26 cellular contexts compared by ENCODE assay signal in the genomic region with DNA sequence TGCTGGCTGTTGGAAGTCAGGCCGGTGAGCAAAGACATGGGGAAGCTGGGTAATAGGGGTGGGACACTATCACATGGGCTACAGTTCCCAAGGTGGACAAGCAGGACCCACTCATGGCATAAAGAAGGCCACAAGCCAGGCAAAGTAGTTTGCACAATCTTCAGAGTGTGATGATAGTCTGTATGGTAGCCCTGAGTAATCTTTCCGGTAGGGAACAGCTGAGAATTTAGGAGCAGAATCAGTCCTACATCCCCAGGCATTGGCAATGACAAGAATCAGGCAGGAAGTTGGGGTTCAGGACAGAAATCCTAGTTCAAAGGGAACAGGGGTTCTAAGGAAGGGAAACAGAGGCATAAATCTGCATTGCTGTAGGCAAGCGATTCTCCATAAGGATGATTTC.
"Had no signal": no experiment of that assay in that cellular context is flagged by ENCODE, and none has a peak within 500 bp of the region (broad histone marks: within the 10 kb centered on the region; RNA-seq: fewer than 3 reads in every experiment).

No MANE protein-coding gene starts in this region.

- H3K27me3 ChIP-seq: body of pancreas, right atrium auricular region, stomach, suprapubic skin, tibial nerve had no signal

- H3K4me3 ChIP-seq: body of pancreas, coronary artery, heart right ventricle, lower lobe of right lung, mucosa of descending colon, right atrium auricular region, stomach, suprapubic skin, tibial nerve had no signal

- H3K27ac ChIP-seq: body of pancreas, coronary artery, heart right ventricle, lower lobe of right lung, right atrium auricular region, stomach, suprapubic skin had no signal

- H3K36me3 Mint-ChIP-seq: activated naive CD4-positive, alpha-beta T cell treated with anti-CD3 and anti-CD28 coated beads, Interleukin-2, amount 50 U/mL, for 72 hours; naive thymus-derived CD4-positive, alpha-beta T cell; stimulated activated naive B cell treated with anti-CD40 and anti-IgM and Interleukin-4, amounts not matched to agents 10 μg/mL and 1 μg/mL and 100 μg/mL, for 72 hours had no signal

- H3K27me3 Mint-ChIP-seq: activated CD8-positive, alpha-beta T cell treated with anti-CD3 and anti-CD28 coated beads for 36 hours had no signal

- ATAC-seq: activated CD8-positive, alpha-beta T cell treated with anti-CD3 and anti-CD28 coated beads for 36 hours; activated naive CD4-positive, alpha-beta T cell treated with anti-CD3 and anti-CD28 coated beads, Interleukin-2, amount 50 U/mL, for 72 hours; activated T-cell treated with anti-CD3 and anti-CD28 coated beads, Interleukin-2, amount 50 U/mL, for 4 hours; body of pancreas; effector memory CD8-positive, alpha-beta T cell; esophagus mucosa; heart right ventricle; left lobe of liver; lower lobe of right lung; mucosa of descending colon; naive thymus-derived CD4-positive, alpha-beta T cell; stimulated activated naive B cell treated with anti-CD40 and anti-IgM and Interleukin-4, amounts not matched to agents 10 μg/mL and 1 μg/mL and 100 μg/mL, for 72 hours had no signal

- H3K9me3 ChIP-seq: body of pancreas, heart right ventricle, lower lobe of right lung, mucosa of descending colon, right atrium auricular region, stomach, suprapubic skin, tibial nerve had no signal

- H3K27ac Mint-ChIP-seq: activated B cell treated with CpG ODN at 0.5 μM for 24 hours; activated CD8-positive, alpha-beta T cell treated with anti-CD3 and anti-CD28 coated beads for 36 hours; activated naive CD4-positive, alpha-beta T cell treated with anti-CD3 and anti-CD28 coated beads, Interleukin-2, amount 50 U/mL, for 72 hours; effector memory CD8-positive, alpha-beta T cell; naive thymus-derived CD4-positive, alpha-beta T cell; stimulated activated naive B cell treated with anti-CD40 and anti-IgM and Interleukin-4, amounts not matched to agents 10 μg/mL and 1 μg/mL and 100 μg/mL, for 72 hours had no signal

- H3K4me3 Mint-ChIP-seq: activated B cell treated with CpG ODN at 0.5 μM for 24 hours; activated CD8-positive, alpha-beta T cell treated with anti-CD3 and anti-CD28 coated beads for 36 hours; activated T-cell treated with anti-CD3 and anti-CD28 coated beads, Interleukin-2, amount 50 U/mL, for 4 hours; effector memory CD8-positive, alpha-beta T cell; naive thymus-derived CD4-positive, alpha-beta T cell; neural crest cell; stimulated activated naive B cell treated with anti-CD40 and anti-IgM and Interleukin-4, amounts not matched to agents 10 μg/mL and 1 μg/mL and 100 μg/mL, for 72 hours had no signal

- FAIRE-seq: endothelial cell of umbilical vein had no signal

- H3K9me3 Mint-ChIP-seq: activated B cell treated with CpG ODN at 0.5 μM for 24 hours; activated CD8-positive, alpha-beta T cell treated with anti-CD3 and anti-CD28 coated beads for 36 hours; activated naive CD4-positive, alpha-beta T cell treated with anti-CD3 and anti-CD28 coated beads, Interleukin-2, amount 50 U/mL, for 72 hours; activated T-cell treated with anti-CD3 and anti-CD28 coated beads, Interleukin-2, amount 50 U/mL, for 4 hours; effector memory CD8-positive, alpha-beta T cell; naive thymus-derived CD4-positive, alpha-beta T cell; neural crest cell; stimulated activated naive B cell treated with anti-CD40 and anti-IgM and Interleukin-4, amounts not matched to agents 10 μg/mL and 1 μg/mL and 100 μg/mL, for 72 hours had no signal

- DNase-seq: activated B cell treated with CpG ODN at 0.5 μM for 24 hours; activated CD4-positive, alpha-beta T cell treated with anti-CD3 and anti-CD28 coated beads, Interleukin-2, amount 50 U/mL, for 1 hour; activated CD8-positive, alpha-beta T cell treated with anti-CD3 and anti-CD28 coated beads for 36 hours; activated naive CD4-positive, alpha-beta T cell; activated T-cell treated with anti-CD3 and anti-CD28 coated beads, Interleukin-2, amount 50 U/mL, for 4 hours; body of pancreas; effector memory CD8-positive, alpha-beta T cell; heart right ventricle; lower lobe of right lung; mucosa of descending colon; naive thymus-derived CD4-positive, alpha-beta T cell; occipital lobe; stimulated activated CD4-positive, alpha-beta T cell treated with anti-CD3 and anti-CD28 coated beads, Interleukin-15, amount 100 ng/mL, for 24 hours; stimulated activated CD4-positive, alpha-beta T cell treated with anti-CD3 and anti-CD28 coated beads, Interleukin-2, amount 100 ng/mL, for 24 hours; stimulated activated naive B cell treated with anti-CD40 and anti-IgM and Interleukin-4, amounts not matched to agents 10 μg/mL and 1 μg/mL and 100 μg/mL, for 72 hours; stomach; T-helper 2 cell had no signal

- H3K36me3 ChIP-seq: heart right ventricle, lower lobe of right lung, right atrium auricular region, stomach, suprapubic skin, tibial nerve had no signal
